ENCODE assay signal across 26 cellular contexts in the genomic region with DNA sequence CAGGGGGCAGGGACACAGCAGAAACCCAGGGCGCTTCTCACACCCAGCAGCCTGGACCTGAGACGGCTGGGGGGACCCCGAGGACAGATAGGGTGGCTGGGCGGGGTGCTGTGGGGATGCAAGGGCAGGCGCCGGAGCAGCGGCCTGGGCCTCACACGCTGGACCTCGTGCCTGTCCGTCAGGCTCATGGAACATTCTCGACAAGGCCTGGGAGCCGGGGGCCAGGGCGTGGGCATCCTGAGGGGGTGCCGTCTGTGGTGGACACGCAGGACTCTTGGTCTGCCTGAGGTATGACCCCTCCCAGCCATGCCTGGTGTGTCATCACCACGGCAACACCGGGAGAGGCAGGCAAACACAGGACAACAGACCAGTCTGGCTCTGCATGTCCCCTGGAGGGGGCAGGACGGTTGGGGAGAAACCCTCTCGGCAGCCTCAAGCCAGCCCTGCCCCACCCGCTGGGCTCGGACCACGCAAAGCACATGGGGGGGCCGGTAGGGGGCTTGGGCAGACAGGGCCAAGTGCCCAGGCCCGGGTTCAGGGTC. TPM values are rescaled to one million over a fixed set of nuclear protein-coding genes. Genes with fewer than 3 reads are reported as not detected.
A peak's percentile ranks its signal among the peaks of the same experiment; 100 is the strongest.
DNase-seq lines count a peak whose midpoint lies in the region; ATAC-seq and TF ChIP-seq lines count a peak whose summit lies in the region.
"Had no signal": no experiment of that assay in that cellular context is flagged by ENCODE, and none has a peak within 500 bp of the region (broad histone marks: within the 10 kb centered on the region; RNA-seq: fewer than 3 reads in every experiment).

No MANE protein-coding gene starts in this region.

- H3K4me1 ChIP-seq in left ventricle myocardium inferior (no peaks in the 10 kb centered on the region), right atrium auricular region (no peaks in the 10 kb centered on the region), ovary (ENCODE audit: insufficient read depth) (no peaks in the 10 kb centered on the region), BE2C (no peaks in the 10 kb centered on the region)
- H3K4me1 ChIP-seq: HAP-1, neural progenitor cell, thyroid gland had no signal

- ATAC-seq in Right ventricle myocardium inferior = peak; percentile 36
- ATAC-seq: stimulated activated naive CD8-positive, alpha-beta T cell treated with anti-CD3 and anti-CD28 coated beads, Interleukin-15, amount 100 ng/mL, for 72 hours had no signal

- no peaks in the 10 kb centered on the region for H3K9me3 ChIP-seq in left ventricle myocardium inferior (replicated peaks)
- H3K9me3 ChIP-seq in right atrium auricular region = no peaks in the 10 kb centered on the region
- H3K9me3 ChIP-seq in ovary = no peaks in the 10 kb centered on the region
- H3K9me3 ChIP-seq in BE2C = no peaks in the 10 kb centered on the region
- H3K9me3 ChIP-seq: HAP-1, thyroid gland had no signal

- TF ChIP-seq CTCF in left ventricle myocardium inferior (IDR thresholded peaks at IDR 0.05; ENCODE audit: borderline replicate concordance) = no peak
- TF ChIP-seq CTCF in right atrium auricular region (IDR thresholded peaks at IDR 0.05) = no peak
- no peak for TF ChIP-seq CTCF in ovary (IDR thresholded peaks at IDR 0.05)
- no peak for TF ChIP-seq CTCF in BE2C (IDR thresholded peaks at IDR 0.05; ENCODE audit: low read depth, low read length)

- 91% methylated on average over 4 of the region's 24 CpGs; no CpG with 5 or more reads in 2 of the 3 donors for WGBS in ovary, 3 donors

- H3K4me3 ChIP-seq in left ventricle myocardium inferior (no peak overlapping the region), right atrium auricular region (no peak overlapping the region), ovary (no peak overlapping the region), BE2C (ENCODE audit: low read depth, low read length) (no peak overlapping the region)
- H3K4me3 ChIP-seq: dorsolateral prefrontal cortex, HAP-1, neural progenitor cell, thyroid gland had no signal

- no peak for TF ChIP-seq EP300 in ovary (IDR thresholded peaks at IDR 0.05)

- no peak for TF ChIP-seq POLR2A in ovary (IDR thresholded peaks at IDR 0.05)

- DNase-seq in Right ventricle myocardium inferior (ENCODE audit: missing footprints) (no peak), left ventricle myocardium inferior (no peak), right atrium auricular region (ENCODE audit: low spot score) (peak; percentile 53), ovary (peak in 4 of 5 donors; percentile 19 to 41 (median 30)), BE2C (no peak), OCI-M2 (lab: John Stamatoyannopoulos, UW; ENCODE audit: unreplicated experiment) (no peak), islet precursor cell (no peak), NOMO-1 (lab: John Stamatoyannopoulos, UW; ENCODE audit: unreplicated experiment in 2 of 2) (no peak)
- DNase-seq: activated CD4-positive, alpha-beta T cell treated with anti-CD3 and anti-CD28 coated beads for 48 hours; activated naive CD4-positive, alpha-beta T cell; activated T-cell treated with anti-CD3 and anti-CD28 coated beads, Interleukin-2, amount 50 U/mL, for 24 hours; KG1; NCI-H1417 treated with DMSO at 0.1 percent for 48 hours; NCI-H2081 treated with DMSO at 0.1 percent for 48 hours; NCI-H345; NCI-H748 treated with DMSO at 0.1 percent for 48 hours; stimulated activated CD8-positive, alpha-beta memory T cell treated with anti-CD3 and anti-CD28 coated beads, Interleukin-4, amount 100 ng/mL, for 48 hours; stimulated activated naive CD8-positive, alpha-beta T cell treated with anti-CD3 and anti-CD28 coated beads, Interleukin-15, amount 100 ng/mL, for 72 hours; thyroid gland had no signal

- H3K27me3 ChIP-seq in left ventricle myocardium inferior (ENCODE audit: low read depth) = no peaks in the 10 kb centered on the region
- no peaks in the 10 kb centered on the region for H3K27me3 ChIP-seq in right atrium auricular region
- no peaks in the 10 kb centered on the region for H3K27me3 ChIP-seq in ovary
- no peaks in the 10 kb centered on the region for H3K27me3 ChIP-seq in BE2C
- H3K27me3 ChIP-seq: dorsolateral prefrontal cortex, neural progenitor cell, thyroid gland had no signal

- intact Hi-C loops in Right ventricle myocardium inferior (cut with DNase I) = no loop called here
- intact Hi-C loops in left ventricle myocardium inferior (cut with micrococcal nuclease) = no loop called here
- intact Hi-C loops in ovary (cut with DNase I) = no loop called here

- H3K27ac ChIP-seq in left ventricle myocardium inferior (replicated peaks) (no peak overlapping the region), right atrium auricular region (peak overlapping the region in 1 of 2 donors; percentile 53), ovary (no peak overlapping the region)
- H3K27ac ChIP-seq: dorsolateral prefrontal cortex, neural progenitor cell, thyroid gland had no signal

- H3K36me3 ChIP-seq in left ventricle myocardium inferior = no peaks in the 10 kb centered on the region
- no peaks in the 10 kb centered on the region for H3K36me3 ChIP-seq in right atrium auricular region
- H3K36me3 ChIP-seq in ovary = no peaks in the 10 kb centered on the region
- no peaks in the 10 kb centered on the region for H3K36me3 ChIP-seq in BE2C
- H3K36me3 ChIP-seq: HAP-1, neural progenitor cell, thyroid gland had no signal

RNA-seq across cellular contexts. Expression of a gene that starts 21.4 kb away (rescaled TPM):
- total RNA-seq in Right ventricle myocardium inferior = 107 TPM
- 93.6 TPM for total RNA-seq in left ventricle myocardium inferior
- 100 to 1,000 TPM; 128 to 210 TPM for total RNA-seq in right atrium auricular region
- total RNA-seq in ovary = 100 to 1,000 TPM in 2 of 7 donors, 10 to 100 TPM in 5; 33.2 to 145 (median 86.7) TPM
- polyA plus RNA-seq in ovary = 100 to 1,000 TPM in 1 of 2 donors, 10 to 100 TPM in 1; 21.7 to 106 TPM
- 155 TPM for polyA plus RNA-seq in BE2C (2012; ENCODE audit: insufficient read depth, insufficient read length, low read depth)

RNA-seq across cellular contexts. Expression of a gene that starts 29.1 kb away (rescaled TPM):
- 611 TPM for total RNA-seq in Right ventricle myocardium inferior
- 634 TPM for total RNA-seq in left ventricle myocardium inferior
- total RNA-seq in right atrium auricular region = 100 to 1,000 TPM; 449 to 551 TPM
- 1,000 to 10,000 TPM in 3 of 7 donors, 100 to 1,000 TPM in 4; 113 to 2,888 (median 765) TPM for total RNA-seq in ovary
- polyA plus RNA-seq in ovary = 100 to 1,000 TPM; 315 to 601 TPM
- 76.7 TPM for polyA plus RNA-seq in BE2C (2012; ENCODE audit: insufficient read depth, insufficient read length, low read depth)
- total RNA-seq: T-helper 2 cell treated with Interferon-gamma antibody and Interleukin-4, amounts not matched to agents 100 ng/mL and 5 ng/mL, for 36 hours had no signal

RNA-seq across cellular contexts. Expression of a gene that starts 49.0 kb away (rescaled TPM):
- total RNA-seq in Right ventricle myocardium inferior (36.3 TPM), left ventricle myocardium inferior (30.7 TPM), right atrium auricular region (10 to 100 TPM; 12.8 to 16.4 TPM), ovary (1 to 10 TPM in 4 of 7 donors, not detected in 3; 1.4 to 5.7 (median 2.0) TPM)
- polyA plus RNA-seq in ovary = 1 to 10 TPM in 1 of 2 donors, under 1 TPM in 1; 0.22 to 9.0 TPM
- not detected for polyA plus RNA-seq in BE2C (2012; ENCODE audit: insufficient read depth, insufficient read length, low read depth)
- total RNA-seq: HT1080, progenitor cell of endocrine pancreas had no signal
- polyA plus RNA-seq: BJ had no signal

Comparison
In these comparisons a context has a peak if more than half of its experiments do, and no peak if none do; other contexts are left out.
1. DNase-seq: peak in right atrium auricular region (single experiment) and ovary (4 of 5); none in Right ventricle myocardium inferior (single experiment), left ventricle myocardium inferior (single experiment), BE2C (single experiment), OCI-M2 (single experiment), islet precursor cell (single experiment) and NOMO-1 (0 of 2).